16 cellular contexts compared by ENCODE assay signal in genomic region chr7:70701487-70701886, GRCh38.
"Had no signal": no experiment of that assay in that cellular context is flagged by ENCODE, and none has a peak within 500 bp of the region (broad histone marks: within the 10 kb centered on the region; RNA-seq: fewer than 3 reads in every experiment).

No MANE protein-coding gene starts in this region.

- H3K27me3 Mint-ChIP-seq: natural killer cell treated with Interleukin-12 subunit alpha and Interleukin-12 subunit beta and Interleukin-15 and Interleukin-18, amount 100 ng/mL, for 72 hours had no signal

- DNase-seq: activated CD4-positive, alpha-beta T cell treated with anti-CD3 and anti-CD28 coated beads, Interleukin-2, amount 50 U/mL, for 4 hours; activated gamma-delta T cell treated with Interleukin-2 at 50 U/mL for 16 hours; activated T-cell treated with anti-CD3 and anti-CD28 coated beads for 4 hours; adrenal gland; effector memory CD4-positive, alpha-beta T cell; nucleus accumbens; stimulated activated naive B cell treated with anti-CD40 and anti-IgM and Interleukin-4, amounts not matched to agents 10 μg/mL and 1 μg/mL and 100 μg/mL, for 72 hours had no signal

- H3K9me3 Mint-ChIP-seq: activated T-helper 1 cell treated with anti-CD3 and anti-CD28 coated beads, Interleukin-12 subunit alpha, Interleukin-12 subunit beta, Interleukin-2, Interleukin-4 antibody, amounts not matched to agents 30 ng/mL and 10 ng/mL and 1 ng/mL, durations not matched to agents 14 hours and 24 hours and 36 hours; dendritic cell treated with granulocyte-macrophage colony-stimulating factor and Interleukin-4, amounts not matched to agents 40 ng/mL and 50 ng/mL, for 4 days; natural killer cell treated with Interleukin-12 subunit alpha and Interleukin-12 subunit beta and Interleukin-15 and Interleukin-18, amount 100 ng/mL, for 72 hours; stimulated activated naive B cell treated with anti-CD40 and anti-IgM and Interleukin-4, amounts not matched to agents 10 μg/mL and 1 μg/mL and 100 μg/mL, for 72 hours had no signal

- H3K4me3 ChIP-seq: adrenal gland, lung, thoracic aorta, upper lobe of left lung had no signal

- H3K4me3 Mint-ChIP-seq: activated T-helper 1 cell treated with anti-CD3 and anti-CD28 coated beads, Interleukin-12 subunit alpha, Interleukin-12 subunit beta, Interleukin-2, Interleukin-4 antibody, amounts not matched to agents 30 ng/mL and 10 ng/mL and 1 ng/mL, durations not matched to agents 14 hours and 24 hours and 36 hours; dendritic cell treated with granulocyte-macrophage colony-stimulating factor and Interleukin-4, amounts not matched to agents 40 ng/mL and 50 ng/mL, for 4 days; natural killer cell treated with Interleukin-12 subunit alpha and Interleukin-12 subunit beta and Interleukin-15 and Interleukin-18, amount 100 ng/mL, for 72 hours; stimulated activated naive B cell treated with anti-CD40 and anti-IgM and Interleukin-4, amounts not matched to agents 10 μg/mL and 1 μg/mL and 100 μg/mL, for 72 hours had no signal

- H3K27me3 ChIP-seq: adrenal gland, upper lobe of left lung had no signal

- H3K27ac ChIP-seq: adrenal gland, thoracic aorta, upper lobe of left lung, WERI-Rb-1 had no signal

- H3K4me1 ChIP-seq: adrenal gland had no signal

- H3K27ac Mint-ChIP-seq: activated naive CD4-positive, alpha-beta T cell treated with anti-CD3 and anti-CD28 coated beads, Interleukin-2, amount 50 U/mL, for 72 hours; activated T-helper 1 cell treated with anti-CD3 and anti-CD28 coated beads, Interleukin-12 subunit alpha, Interleukin-12 subunit beta, Interleukin-2, Interleukin-4 antibody, amounts not matched to agents 30 ng/mL and 10 ng/mL and 1 ng/mL, durations not matched to agents 14 hours and 24 hours and 36 hours; dendritic cell treated with granulocyte-macrophage colony-stimulating factor and Interleukin-4, amounts not matched to agents 40 ng/mL and 50 ng/mL, for 4 days; natural killer cell treated with Interleukin-12 subunit alpha and Interleukin-12 subunit beta and Interleukin-15 and Interleukin-18, amount 100 ng/mL, for 72 hours; stimulated activated naive B cell treated with anti-CD40 and anti-IgM and Interleukin-4, amounts not matched to agents 10 μg/mL and 1 μg/mL and 100 μg/mL, for 72 hours had no signal

- H3K4me1 Mint-ChIP-seq: stimulated activated naive B cell treated with anti-CD40 and anti-IgM and Interleukin-4, amounts not matched to agents 10 μg/mL and 1 μg/mL and 100 μg/mL, for 72 hours had no signal

- ATAC-seq: activated naive CD4-positive, alpha-beta T cell treated with anti-CD3 and anti-CD28 coated beads, Interleukin-2, amount 50 U/mL, for 72 hours; left lobe of liver; natural killer cell treated with Interleukin-12 subunit alpha and Interleukin-12 subunit beta and Interleukin-15 and Interleukin-18, amount 100 ng/mL, for 72 hours; stimulated activated naive B cell treated with anti-CD40 and anti-IgM and Interleukin-4, amounts not matched to agents 10 μg/mL and 1 μg/mL and 100 μg/mL, for 72 hours had no signal

- H3K36me3 ChIP-seq: adrenal gland, thoracic aorta had no signal

- H3K36me3 Mint-ChIP-seq: activated naive CD4-positive, alpha-beta T cell treated with anti-CD3 and anti-CD28 coated beads, Interleukin-2, amount 50 U/mL, for 72 hours; natural killer cell treated with Interleukin-12 subunit alpha and Interleukin-12 subunit beta and Interleukin-15 and Interleukin-18, amount 100 ng/mL, for 72 hours; stimulated activated naive B cell treated with anti-CD40 and anti-IgM and Interleukin-4, amounts not matched to agents 10 μg/mL and 1 μg/mL and 100 μg/mL, for 72 hours had no signal

- H3K9me3 ChIP-seq: adrenal gland, thoracic aorta, upper lobe of left lung had no signal
